Comparison of ENCODE assay signal across 8 cellular contexts in genomic region chr9:4738866-4739586, GRCh38. TPM values are rescaled to one million over a fixed set of nuclear protein-coding genes. Genes with fewer than 3 reads are reported as not detected.
DNase-seq lines count a peak whose midpoint lies in the region; ATAC-seq and TF ChIP-seq lines count a peak whose summit lies in the region.

No MANE protein-coding gene starts in this region.

- H3K4me3 ChIP-seq in WI38 (ENCODE audit: low read depth, low read length) (peak overlapping the region; percentile 86), iPS-18a (ENCODE audit: low read length) (peak overlapping the region; percentile 69), stomach (peak overlapping the region; percentile 84 to 95 (median 88))

- no peak for ATAC-seq in activated CD4-positive, alpha-beta T cell treated with anti-CD3 and anti-CD28 coated beads for 36 hours

- TF ChIP-seq POLR2A in stomach (IDR thresholded peaks at IDR 0.05) = no peak

- H3K9me3 ChIP-seq in iPS-18a (ENCODE audit: control insufficient read depth, low read depth, low read length) (no peaks in the 10 kb centered on the region), stomach (no peaks in the 10 kb centered on the region)

- H3K4me3 Mint-ChIP-seq in activated CD4-positive, alpha-beta T cell treated with anti-CD3 and anti-CD28 coated beads for 36 hours = peak overlapping the region; percentile 88

- POLR2A ChIA-PET in activated CD4-positive, alpha-beta T cell treated with anti-CD3 and anti-CD28 coated beads for 36 hours (lab: Charles Lee) = no interaction called here

- TF ChIP-seq CTCF in WI38 (IDR thresholded peaks at IDR 0.05; ENCODE audit: low read depth, low read length) = no peak
- TF ChIP-seq CTCF in stomach (IDR thresholded peaks at IDR 0.05) = no peak

- CTCF ChIA-PET in activated CD4-positive, alpha-beta T cell treated with anti-CD3 and anti-CD28 coated beads for 36 hours (lab: Charles Lee) = interaction anchor here (2.1 kb wide), 1 partner anchor 20 kb away, joined by 8 read pairs; no protein-coding TSS in a partner anchor

- no peak for DNase-seq in activated CD4-positive, alpha-beta T cell treated with anti-CD3 and anti-CD28 coated beads for 36 hours
- DNase-seq in activated CD4-positive, alpha-beta T cell treated with anti-CD3 and anti-CD28 coated beads for 4 hours = no peak
- no peak for DNase-seq in stomach
- no peak for DNase-seq in HuH-7.5 (ENCODE audit: low spot score)
- no peak for DNase-seq in NCI-H345 treated with DMSO at 0.1 percent for 48 hours (lab: John Stamatoyannopoulos, UW; ENCODE audit: unreplicated experiment)
- DNase-seq in NCI-H146 (lab: John Stamatoyannopoulos, UW) = no peak

- no peaks in the 10 kb centered on the region for H3K27me3 ChIP-seq in iPS-18a (ENCODE audit: control insufficient read depth, insufficient read depth, low read length)
- no peaks in the 10 kb centered on the region for H3K27me3 ChIP-seq in stomach

- no peaks in the 10 kb centered on the region for H3K27me3 Mint-ChIP-seq in activated CD4-positive, alpha-beta T cell treated with anti-CD3 and anti-CD28 coated beads for 36 hours

- H3K4me1 Mint-ChIP-seq in activated CD4-positive, alpha-beta T cell treated with anti-CD3 and anti-CD28 coated beads for 36 hours = peaks cover 44% of the 10 kb centered on the region

- H3K9ac ChIP-seq in iPS-18a (ENCODE audit: low read length) = no peak overlapping the region

- H3K27ac Mint-ChIP-seq in activated CD4-positive, alpha-beta T cell treated with anti-CD3 and anti-CD28 coated beads for 36 hours = peak overlapping the region; percentile 93

- no peak overlapping the region for H3K27ac ChIP-seq in iPS-18a (ENCODE audit: low read length)
- peak overlapping the region; percentile 54 to 97 (median 95) for H3K27ac ChIP-seq in stomach

- H3K36me3 Mint-ChIP-seq in activated CD4-positive, alpha-beta T cell treated with anti-CD3 and anti-CD28 coated beads for 36 hours (ENCODE audit: low read depth) = peaks cover 6% of the 10 kb centered on the region

- no peaks in the 10 kb centered on the region for H3K9me3 Mint-ChIP-seq in activated CD4-positive, alpha-beta T cell treated with anti-CD3 and anti-CD28 coated beads for 36 hours (ENCODE audit: low read depth)

- H3K4me1 ChIP-seq in iPS-18a (ENCODE audit: control insufficient read depth, low read depth, low read length) (peaks cover 12% of the 10 kb centered on the region), stomach (peaks cover 25 to 48% (median 38%) of the 10 kb centered on the region in 4 donors)

- intact Hi-C loops in activated CD4-positive, alpha-beta T cell treated with anti-CD3 and anti-CD28 coated beads for 36 hours (cut with DNase I, micrococcal nuclease) = no loop called here
- intact Hi-C loops in stomach (cut with DNase I; ENCODE audit: low total_unique reads) = no loop called here

- WGBS in stomach, 5 donors = 43 to 66% (median 59%) methylated on average over 19 of the region's 19 CpGs

- TF ChIP-seq EP300 in stomach (IDR thresholded peaks at IDR 0.05) = no peak

- H3K36me3 ChIP-seq in iPS-18a (ENCODE audit: control insufficient read depth, low read depth, low read length) (no peaks in the 10 kb centered on the region), stomach (no peaks in the 10 kb centered on the region)

RNA-seq across cellular contexts. Expression of gene AK3, which starts 2.0 kb away (rescaled TPM):
- 10 to 100 TPM; 32.6 to 41.0 TPM for total RNA-seq in activated CD4-positive, alpha-beta T cell treated with anti-CD3 and anti-CD28 coated beads for 36 hours
- 100 to 1,000 TPM in 1 of 5 donors, 10 to 100 TPM in 4; 26.1 to 108 (median 73.5) TPM for total RNA-seq in stomach
- 10 to 100 TPM; 33.9 to 64.0 (median 49.9) TPM for polyA plus RNA-seq in stomach

RNA-seq across cellular contexts. Expression of gene RCL1, which starts 53.7 kb away (rescaled TPM):
- total RNA-seq in activated CD4-positive, alpha-beta T cell treated with anti-CD3 and anti-CD28 coated beads for 36 hours = 10 to 100 TPM; 27.0 to 36.4 TPM
- total RNA-seq in stomach = 10 to 100 TPM; 11.7 to 38.7 (median 14.7) TPM
- polyA plus RNA-seq in stomach = 10 to 100 TPM; 12.2 to 22.6 (median 13.1) TPM

RNA-seq across cellular contexts. Expression of gene CDC37L1, which starts 59.7 kb away (rescaled TPM):
- total RNA-seq in activated CD4-positive, alpha-beta T cell treated with anti-CD3 and anti-CD28 coated beads for 36 hours = 1 to 10 TPM; 8.0 to 9.8 TPM
- total RNA-seq in stomach = 10 to 100 TPM in 4 of 5 donors, 1 to 10 TPM in 1; 3.5 to 56.7 (median 23.7) TPM
- 10 to 100 TPM in 2 of 3 donors, 1 to 10 TPM in 1; 8.1 to 20.3 (median 11.8) TPM for polyA plus RNA-seq in stomach
